ENCODE assay signal across 8 cellular contexts in genomic region chr10:119103687-119104652, GRCh38. TPM values are rescaled to one million over a fixed set of nuclear protein-coding genes. Genes with fewer than 3 reads are reported as not detected.
A peak's percentile ranks its signal among the peaks of the same experiment; 100 is the strongest.
DNase-seq lines count a peak whose midpoint lies in the region; ATAC-seq and TF ChIP-seq lines count a peak whose summit lies in the region.

Gene DENND10, plus strand, starts transcription at chr10:119104113. Its CDS starts 30 bp downstream, at chr10:119104143.

- DNase-seq in NCI-H1694 (lab: John Stamatoyannopoulos, UW) (peak; percentile 1), NCI-H1694 treated with DMSO at 0.1 percent for 48 hours (lab: John Stamatoyannopoulos, UW) (no peak), NCI-H1436 (lab: John Stamatoyannopoulos, UW) (peak; percentile 84), colonic mucosa (peak; percentile 86), left colon (peak; percentile 81 to 87)
- DNase-seq in activated CD4-positive, alpha-beta T cell treated with anti-CD3 and anti-CD28 coated beads for 4 hours = peak; percentile 76 to 83
- peak; percentile 50 to 72 (median 68) for DNase-seq in stimulated activated CD4-positive, alpha-beta T cell treated with anti-CD3 and anti-CD28 coated beads, Interleukin-1b, Interleukin-23, amount 100 ng/mL, for 24 hours (ENCODE audit: low read depth in 4 of 4, low spot score in 1 of 4)

- no peaks in the 10 kb centered on the region for H3K27me3 ChIP-seq in colonic mucosa

- peak within 1 kb of the TSS; percentile 67 to 87 for H3K9ac ChIP-seq in colonic mucosa (ENCODE audit: low read depth in 2 of 2, low read length in 2 of 2)

- TF ChIP-seq CTCF in colonic mucosa (IDR thresholded peaks at IDR 0.05) = no peak

- intact Hi-C loops in colonic mucosa (cut with DNase I) (no loop called here), left colon (cut with DNase I, micrococcal nuclease) (no loop called here)

- H3K4me1 ChIP-seq in colonic mucosa = no peaks in the 10 kb centered on the region

- peak within 1 kb of the TSS; percentile 73 for H3K27ac ChIP-seq in colonic mucosa

- peak within 1 kb of the TSS; percentile 82 for H3K4me3 ChIP-seq in colonic mucosa

- H3K9me3 ChIP-seq in colonic mucosa = no peaks in the 10 kb centered on the region

- ATAC-seq in HG02571 (IDR thresholded peaks at IDR 0.05; ENCODE audit: unreplicated experiment) (peak; percentile 74), left colon (peak; percentile 85)

- no peaks in the 10 kb centered on the region for H3K36me3 ChIP-seq in colonic mucosa

RNA-seq across cellular contexts. Expression of gene DENND10, which starts in this region (rescaled TPM):
- total RNA-seq in colonic mucosa (10 to 100 TPM; 23.3 to 42.7 TPM), left colon (10 to 100 TPM; 39.1 to 53.1 TPM)
